ENCODE assay signal across 1 cellular context in genomic region chr7:139777948-139778841, GRCh38.
TF ChIP-seq lines count a peak whose summit lies in the region.

Gene HIPK2 (minus strand): TSS chr7:139777998. CDS start chr7:139777623, 375 bp downstream.

TF ChIP-seq in GM12878, 131 proteins besides CTCF, POLR2A, EP300 and RAD21 (continued from another document):
- TF ChIP-seq NKRF (conservative IDR thresholded peaks at IDR 0.05) (peak; percentile 69), IKZF2 (IDR thresholded peaks at IDR 0.05) (no peak), BRCA1 (IDR thresholded peaks at IDR 0.05; ENCODE audit: low read depth, low read length) (no peak), E2F4 (IDR thresholded peaks at IDR 0.05; ENCODE audit: low read depth, low read length) (no peak), ETV6 (conservative IDR thresholded peaks at IDR 0.05 in 1 of 2, IDR thresholded peaks at IDR 0.05 in 1 of 2; ENCODE audit: borderline replicate concordance in 1 of 2, low read depth in 1 of 2) (no peak), SIN3A (IDR thresholded peaks at IDR 0.05; ENCODE audit: low read depth, low read length) (peak; percentile 42; the same call in 1 of the 2 replicates), ZBTB4 (CRISPR knock-in tag; IDR thresholded peaks at IDR 0.05) (no peak), SREBF2 (IDR thresholded peaks at IDR 0.05; ENCODE audit: low read length) (no peak), FOS (IDR thresholded peaks at IDR 0.05; ENCODE audit: borderline replicate concordance, extremely low read depth, insufficient read length) (no peak), SMC3 (IDR thresholded peaks at IDR 0.05; ENCODE audit: borderline replicate concordance, low read length) (no peak), ZSCAN29 (IDR thresholded peaks at IDR 0.05) (peak; percentile 90), CHD1 (IDR thresholded peaks at IDR 0.05; ENCODE audit: low read depth, low read length) (no peak), ZNF687 (IDR thresholded peaks at IDR 0.05) (no peak; the same call in 1 of the 2 replicates), POLR2AphosphoS2 (IDR thresholded peaks at IDR 0.05; ENCODE audit: low read depth, low read length) (0 out of 2 replicates have a peak, but pooled peaks have one; percentile 39), HDAC6 (IDR thresholded peaks at IDR 0.05; ENCODE audit: unreplicated experiment) (no peak), POLR2AphosphoS5 (IDR thresholded peaks at IDR 0.05; ENCODE audit: low read length) (no peak; the same call in 1 of the 2 replicates), CUX1 (IDR thresholded peaks at IDR 0.05; ENCODE audit: insufficient replicate concordance, low read depth, low read length) (peak; percentile 82), BHLHE40 (IDR thresholded peaks at IDR 0.05; ENCODE audit: borderline replicate concordance in 1 of 2, low read depth in 2 of 2, low read length in 1 of 2) (peak in 1 of 2 experiments; percentile 77; a peak in 2 of 4 replicates), ATF2 (IDR thresholded peaks at IDR 0.05; ENCODE audit: low read length) (no peak), STAT3 (IDR thresholded peaks at IDR 0.05; ENCODE audit: low read depth, low read length) (no peak), NBN (IDR thresholded peaks at IDR 0.05) (no peak), CBX3 (IDR thresholded peaks at IDR 0.05; ENCODE audit: borderline replicate concordance, low read depth) (no peak), ZBED1 (IDR thresholded peaks at IDR 0.05; ENCODE audit: borderline replicate concordance) (no peak), MYC (IDR thresholded peaks at IDR 0.05; ENCODE audit: insufficient read depth, insufficient read length, insufficient replicate concordance, low read length, severe bottlenecking) (peak; percentile 29), IKZF1 (conservative IDR thresholded peaks at IDR 0.05) (peak; percentile 74), TCF12 (IDR thresholded peaks at IDR 0.05; ENCODE audit: low read depth, low read length) (no peak), DPF2 (IDR thresholded peaks at IDR 0.05) (peak; percentile 76; the same call in 1 of the 2 replicates), SREBF1 (IDR thresholded peaks at IDR 0.05; ENCODE audit: low read length) (no peak), NR2F1 (conservative IDR thresholded peaks at IDR 0.05) (peak; percentile 59), SMARCA5 (IDR thresholded peaks at IDR 0.05) (peak; percentile 68; the same call in 1 of the 2 replicates), SMAD5 (IDR thresholded peaks at IDR 0.05; ENCODE audit: low read depth) (no peak), EGR1 (IDR thresholded peaks at IDR 0.05; ENCODE audit: borderline replicate concordance in 1 of 2, low read depth in 2 of 2, low read length in 2 of 2) (peak in 1 of 2 experiments; percentile 78; a peak in 2 of 3 replicates), RELA (IDR thresholded peaks at IDR 0.05; ENCODE audit: borderline replicate concordance, partially characterized antibody) (no peak), MTA2 (IDR thresholded peaks at IDR 0.05; ENCODE audit: low read depth) (no peak)
